Comparison of ENCODE assay signal across 9 cellular contexts in the genomic region with DNA sequence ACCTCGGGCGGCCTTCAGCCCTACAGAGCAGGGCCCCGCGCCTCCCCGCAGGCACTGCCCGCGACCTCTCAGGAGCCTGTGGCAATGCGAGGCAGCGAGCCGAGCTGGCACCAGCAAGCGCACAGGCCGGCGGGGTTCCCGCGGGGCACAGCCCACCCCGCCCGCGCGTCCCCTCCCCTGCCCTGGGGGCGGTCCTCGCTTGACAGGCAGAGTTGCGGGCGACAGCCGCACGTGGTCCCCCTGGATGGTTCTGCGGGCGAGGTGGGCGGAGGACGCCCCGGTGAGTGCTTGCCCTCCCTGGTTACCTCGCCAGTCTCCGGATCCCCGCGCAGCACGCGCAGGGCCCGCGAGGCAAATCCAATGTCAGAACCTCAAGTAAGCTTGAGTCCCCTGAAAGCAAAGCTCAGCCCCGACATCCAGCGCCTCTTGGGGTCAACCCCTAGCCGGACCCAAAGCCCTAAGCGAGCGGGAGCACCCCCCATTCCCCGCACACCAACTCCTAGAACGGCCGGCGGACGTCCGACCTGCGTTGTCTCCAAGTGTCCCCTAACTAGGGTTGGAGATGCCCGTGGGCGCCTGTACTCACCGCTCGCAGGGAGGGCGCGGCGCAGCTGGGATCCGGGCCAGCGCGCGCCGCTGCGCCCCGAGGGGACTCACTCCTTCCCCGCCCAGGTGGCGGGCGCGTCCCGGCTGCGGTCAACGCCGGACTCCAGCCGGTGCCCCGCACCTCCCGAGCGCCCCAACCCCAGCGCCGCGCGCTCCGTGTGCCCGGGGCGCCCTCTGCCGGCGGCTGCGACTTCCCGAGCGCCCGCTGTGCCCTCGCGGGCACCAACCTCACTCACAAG. TPM values are rescaled to one million over a fixed set of nuclear protein-coding genes. Genes with fewer than 3 reads are reported as not detected.
DNase-seq lines count a peak whose midpoint lies in the region; ATAC-seq and TF ChIP-seq lines count a peak whose summit lies in the region.
"Had no signal": no experiment of that assay in that cellular context is flagged by ENCODE, and none has a peak within 500 bp of the region (broad histone marks: within the 10 kb centered on the region; RNA-seq: fewer than 3 reads in every experiment).

DRD1 (minus strand) TSS at position 123 of the 845 bp plus-strand sequence. CDS start 1,083 bp downstream, outside the sequence.

- intact Hi-C loops in prostate gland (cut with DNase I) = loop anchor here (2.0 kb wide), 1 partner anchor 491 kb away; no protein-coding TSS in a partner anchor
- intact Hi-C loops in vagina (cut with DNase I) = loop anchor here (5.0 kb wide), 1 partner anchor 492 kb away; no protein-coding TSS in a partner anchor

- TF ChIP-seq POLR2A in gastroesophageal sphincter (IDR thresholded peaks at IDR 0.05) = no peak
- no peak for TF ChIP-seq POLR2A in prostate gland (IDR thresholded peaks at IDR 0.05)
- TF ChIP-seq POLR2A in vagina (IDR thresholded peaks at IDR 0.05) = no peak

- H3K36me3 ChIP-seq in gastroesophageal sphincter = no peaks in the 10 kb centered on the region
- H3K36me3 ChIP-seq in prostate gland = no peaks in the 10 kb centered on the region
- H3K36me3 ChIP-seq in vagina = no peaks in the 10 kb centered on the region
- H3K36me3 ChIP-seq: neutrophil had no signal

- ATAC-seq in gastroesophageal sphincter = peak; percentile 31

- DNase-seq in NCI-H510A treated with DMSO at 0.1 percent for 48 hours (lab: John Stamatoyannopoulos, UW) (peak; percentile 37), NCI-H510A (lab: John Stamatoyannopoulos, UW) (no peak), NCI-H748 (lab: John Stamatoyannopoulos, UW; ENCODE audit: unreplicated experiment) (peak; percentile 82), prostate gland (ENCODE audit: low spot score) (no peak), vagina (ENCODE audit: extremely low spot score in 2 of 2) (no peak), NCI-H345 treated with DMSO at 0.1 percent for 48 hours (lab: John Stamatoyannopoulos, UW; ENCODE audit: unreplicated experiment) (no peak)
- peak; percentile 27 for DNase-seq in activated effector memory CD4-positive, alpha-beta T cell treated with Interleukin-2 at 50 U/mL for 16 hours

- H3K9me3 ChIP-seq in gastroesophageal sphincter = no peaks in the 10 kb centered on the region
- H3K9me3 ChIP-seq in prostate gland = no peaks in the 10 kb centered on the region
- H3K9me3 ChIP-seq in vagina = no peaks in the 10 kb centered on the region
- H3K9me3 ChIP-seq: neutrophil had no signal

- TF ChIP-seq EP300 in gastroesophageal sphincter (IDR thresholded peaks at IDR 0.05) = no peak

- H3K4me1 ChIP-seq in gastroesophageal sphincter = peaks cover 0 to 19% (median 11%) of the 10 kb centered on the region in 3 donors
- no peaks in the 10 kb centered on the region for H3K4me1 ChIP-seq in prostate gland (replicated peaks)
- peaks cover 17% of the 10 kb centered on the region for H3K4me1 ChIP-seq in vagina

- H3K27me3 ChIP-seq in gastroesophageal sphincter = peaks cover 69% of the 10 kb centered on the region
- no peaks in the 10 kb centered on the region for H3K27me3 ChIP-seq in prostate gland (replicated peaks; ENCODE audit: insufficient read depth)
- no peaks in the 10 kb centered on the region for H3K27me3 ChIP-seq in vagina

- H3K27ac ChIP-seq in gastroesophageal sphincter (peak within 1 kb of the TSS in 1 of 4 donors; percentile 4), prostate gland (peak within 1 kb of the TSS in 1 of 2 donors; percentile 16), vagina (no peak within 1 kb of the TSS)
- H3K27ac ChIP-seq: neutrophil had no signal

- H3K4me3 ChIP-seq in gastroesophageal sphincter = peak within 1 kb of the TSS in 1 of 2 donors; percentile 40
- peak within 1 kb of the TSS; percentile 27 to 29 for H3K4me3 ChIP-seq in prostate gland
- H3K4me3 ChIP-seq in vagina = peak within 1 kb of the TSS; percentile 38 to 44

- TF ChIP-seq CTCF in gastroesophageal sphincter (IDR thresholded peaks at IDR 0.05) = peak; percentile 20 to 75 (median 56)
- peak; percentile 66 to 90 (median 85) for TF ChIP-seq CTCF in prostate gland (IDR thresholded peaks at IDR 0.05)
- peak; percentile 24 to 62 (median 27) for TF ChIP-seq CTCF in vagina (IDR thresholded peaks at IDR 0.05)

- 0% methylated on average over 3 of the region's 91 CpGs; no CpG with 5 or more reads in 1 of the 2 donors for WGBS in gastroesophageal sphincter (ENCODE audit: low coverage in 1 of 2), 2 donors
- WGBS in prostate gland = 1% methylated on average over 41 of the region's 91 CpGs

RNA-seq across cellular contexts. Expression of gene DRD1, which starts in this region (rescaled TPM):
- total RNA-seq in gastroesophageal sphincter (under 1 TPM in 1 of 4 donors, not detected in 3; 0.13 TPM), prostate gland (under 1 TPM; 0.28 to 0.77 TPM), vagina (not detected)

Comparison
In these comparisons a context has a peak if more than half of its experiments do, and no peak if none do; other contexts are left out.
1. DNase-seq: peak in NCI-H510A treated with DMSO at 0.1 percent for 48 hours (single experiment), NCI-H748 (single experiment) and activated effector memory CD4-positive, alpha-beta T cell treated with Interleukin-2 at 50 U/mL for 16 hours (single experiment); none in NCI-H510A (single experiment), prostate gland (single experiment), vagina (0 of 2) and NCI-H345 treated with DMSO at 0.1 percent for 48 hours (single experiment).
2. Peak in ATAC-seq in gastroesophageal sphincter; RNA of the gene not detected or under 1 TPM.
3. CTCF ChIP-seq: peak in every context shown above with its lines; median percentile 85 in prostate gland; 56 in gastroesophageal sphincter; 27 in vagina.